8 cellular contexts compared by ENCODE assay signal in genomic region chr19:12647490-12648071, GRCh38. TPM values are rescaled to one million over a fixed set of nuclear protein-coding genes. Genes with fewer than 3 reads are reported as not detected.
DNase-seq lines count a peak whose midpoint lies in the region; ATAC-seq and TF ChIP-seq lines count a peak whose summit lies in the region.

No MANE protein-coding gene starts in this region.

- no peaks in the 10 kb centered on the region for H3K4me1 ChIP-seq in hepatocyte (ENCODE audit: insufficient read depth)

- TF ChIP-seq CTCF in hepatocyte (IDR thresholded peaks at IDR 0.05; ENCODE audit: poor library complexity), result no peak

- H3K36me3 ChIP-seq in hepatocyte (replicated peaks; ENCODE audit: insufficient read depth, low read depth), result no peaks in the 10 kb centered on the region

- H4K20me1 ChIP-seq in hepatocyte (ENCODE audit: insufficient read depth, poor library complexity, severe bottlenecking), result no peaks in the 10 kb centered on the region

- no peak overlapping the region for H3K27ac Mint-ChIP-seq in activated T-cell treated with anti-CD3 and anti-CD28 coated beads, Interleukin-2, amount 50 U/mL, for 72 hours

- peak overlapping the region in 1 of 2 donors; percentile 46 for H3K4me3 Mint-ChIP-seq in activated T-cell treated with anti-CD3 and anti-CD28 coated beads, Interleukin-2, amount 50 U/mL, for 72 hours

- no peak overlapping the region for H3K27ac ChIP-seq in hepatocyte

- peaks cover 0 to 10% of the 10 kb centered on the region in 2 donors for H3K36me3 Mint-ChIP-seq in activated T-cell treated with anti-CD3 and anti-CD28 coated beads, Interleukin-2, amount 50 U/mL, for 72 hours (ENCODE audit: insufficient read depth in 2 of 2)

- peak overlapping the region; percentile 49 for H3K4me2 ChIP-seq in hepatocyte

- H3K27me3 Mint-ChIP-seq in activated T-cell treated with anti-CD3 and anti-CD28 coated beads, Interleukin-2, amount 50 U/mL, for 72 hours (ENCODE audit: low read depth), result no peaks in the 10 kb centered on the region

- no peaks in the 10 kb centered on the region for H3K79me2 ChIP-seq in hepatocyte

- no peaks in the 10 kb centered on the region for H3K9me3 ChIP-seq in hepatocyte (ENCODE audit: low read depth)

- ATAC-seq in activated T-cell treated with anti-CD3 and anti-CD28 coated beads, Interleukin-2, amount 50 U/mL, for 72 hours (replicated peaks in 1 of 2), result peak; percentile 58 to 62
- ATAC-seq in HG03378 (IDR thresholded peaks at IDR 0.05; ENCODE audit: unreplicated experiment), result no peak

- H3K9me3 Mint-ChIP-seq in activated T-cell treated with anti-CD3 and anti-CD28 coated beads, Interleukin-2, amount 50 U/mL, for 72 hours, result no peaks in the 10 kb centered on the region

- WGBS in hepatocyte (ENCODE audit: low lambda C conversion rate, missing lambda C conversion rate), result 58% methylated on average over 15 of the region's 31 CpGs

- H3K27me3 ChIP-seq in hepatocyte, result no peaks in the 10 kb centered on the region

- no peaks in the 10 kb centered on the region for H3K4me1 Mint-ChIP-seq in activated T-cell treated with anti-CD3 and anti-CD28 coated beads, Interleukin-2, amount 50 U/mL, for 72 hours (ENCODE audit: low read depth)

- H2AFZ ChIP-seq in hepatocyte, result no peak overlapping the region

- peak; percentile 55 for DNase-seq in activated T-cell treated with anti-CD3 and anti-CD28 coated beads for 48 hours (ENCODE audit: low read depth)
- no peak for DNase-seq in activated T-cell treated with anti-CD3 and anti-CD28 coated beads for 4 hours
- DNase-seq in activated T-cell treated with anti-CD3 and anti-CD28 coated beads, Interleukin-2, amount 50 U/mL, for 72 hours, result peak in 1 of 2 donors; percentile 46
- peak; percentile 66 for DNase-seq in hepatocyte (ENCODE audit: low spot score)
- peak; percentile 39 for DNase-seq in stimulated activated CD4-positive, alpha-beta T cell treated with anti-CD3 and anti-CD28 coated beads, Interleukin-4, amount 100 ng/mL, for 1 hour
- no peak for DNase-seq in GF-D8 (lab: John Stamatoyannopoulos, UW)
- no peak for DNase-seq in NCI-H1417 treated with DMSO at 0.1 percent for 48 hours (lab: John Stamatoyannopoulos, UW)

- H3K4me3 ChIP-seq in hepatocyte, result no peak overlapping the region

- H3K9me2 ChIP-seq in hepatocyte (replicated peaks; ENCODE audit: insufficient read depth), result no peaks in the 10 kb centered on the region

RNA-seq across cellular contexts. Expression of gene MAN2B1, which starts 19.0 kb away (rescaled TPM):
- total RNA-seq in activated T-cell treated with anti-CD3 and anti-CD28 coated beads, Interleukin-2, amount 50 U/mL, for 72 hours, result 100 to 1,000 TPM in 1 of 2 donors, 10 to 100 TPM in 1; 75.8 to 109 TPM
- 67.2 and 68.8 TPM in 2 replicates for total RNA-seq in hepatocyte
- 77.1 and 81.9 TPM in 2 replicates for polyA plus RNA-seq in hepatocyte

RNA-seq across cellular contexts. Expression of gene WDR83, which starts 19.0 kb away (rescaled TPM):
- 10 to 100 TPM; 18.4 to 24.0 TPM for total RNA-seq in activated T-cell treated with anti-CD3 and anti-CD28 coated beads, Interleukin-2, amount 50 U/mL, for 72 hours
- total RNA-seq in hepatocyte, result 9.1 and 12.2 TPM in 2 replicates
- 19.5 and 21.5 TPM in 2 replicates for polyA plus RNA-seq in hepatocyte

RNA-seq across cellular contexts. Expression of gene DHPS, which starts 34.1 kb away (rescaled TPM):
- total RNA-seq in activated T-cell treated with anti-CD3 and anti-CD28 coated beads, Interleukin-2, amount 50 U/mL, for 72 hours, result 100 to 1,000 TPM; 140 to 150 TPM
- 62.6 and 71.7 TPM in 2 replicates for total RNA-seq in hepatocyte
- 63.1 and 84.7 TPM in 2 replicates for polyA plus RNA-seq in hepatocyte

RNA-seq across cellular contexts. Expression of gene ZNF791, which starts 36.9 kb away (rescaled TPM):
- total RNA-seq in activated T-cell treated with anti-CD3 and anti-CD28 coated beads, Interleukin-2, amount 50 U/mL, for 72 hours, result 10 to 100 TPM; 19.8 to 21.0 TPM
- 16.1 and 16.2 TPM in 2 replicates for total RNA-seq in hepatocyte
- 11.5 and 16.6 TPM in 2 replicates for polyA plus RNA-seq in hepatocyte

RNA-seq across cellular contexts. Expression of gene ZNF490, which starts 37.0 kb away (rescaled TPM):
- 10 to 100 TPM; 12.8 to 16.0 TPM for total RNA-seq in activated T-cell treated with anti-CD3 and anti-CD28 coated beads, Interleukin-2, amount 50 U/mL, for 72 hours
- total RNA-seq in hepatocyte, result 7.8 and 8.1 TPM in 2 replicates
- polyA plus RNA-seq in hepatocyte, result 1.8 and 2.3 TPM in 2 replicates

Comparison
In these comparisons a context has a peak if more than half of its experiments do, and no peak if none do; other contexts are left out.
1. DNase-seq: peak in activated T-cell treated with anti-CD3 and anti-CD28 coated beads for 48 hours (single experiment), hepatocyte (single experiment) and stimulated activated CD4-positive, alpha-beta T cell treated with anti-CD3 and anti-CD28 coated beads, Interleukin-4, amount 100 ng/mL, for 1 hour (single experiment); none in activated T-cell treated with anti-CD3 and anti-CD28 coated beads for 4 hours (single experiment), GF-D8 (single experiment) and NCI-H1417 treated with DMSO at 0.1 percent for 48 hours (single experiment).